Comparison of ENCODE assay signal across 1 cellular context in genomic region chr3:186700267-186700666, GRCh38.
A peak's percentile ranks its signal among the peaks of the same experiment; 100 is the strongest.
TF ChIP-seq lines count a peak whose summit lies in the region.

No MANE protein-coding gene starts in this region.

TF ChIP-seq in K562, 482 proteins besides CTCF, POLR2A, EP300 and RAD21 (continued from another document and continues in another):
- no peak for TF ChIP-seq SAFB (IDR thresholded peaks at IDR 0.05; ENCODE audit: borderline replicate concordance, low read depth, low read length)
- no peak for TF ChIP-seq PYGO2 (tag; IDR thresholded peaks at IDR 0.05)
- no peak for TF ChIP-seq ZNF583 (CRISPR knock-in tag; IDR thresholded peaks at IDR 0.05)
- TF ChIP-seq MAFG (tag; conservative IDR thresholded peaks at IDR 0.05): peak; percentile 100
- no peak for TF ChIP-seq ELF1 (tag; IDR thresholded peaks at IDR 0.05)
- no peak for TF ChIP-seq MBD1 (CRISPR knock-in tag; IDR thresholded peaks at IDR 0.05)
- no peak; the same call in none of the 2 replicates for TF ChIP-seq TRIM28 (IDR thresholded peaks at IDR 0.05)
- no peak for TF ChIP-seq ZNF830 (CRISPR knock-in tag; IDR thresholded peaks at IDR 0.05)
- no peak for TF ChIP-seq ZNF740 (CRISPR knock-in tag; IDR thresholded peaks at IDR 0.05)
- TF ChIP-seq ZNF740 (tag; IDR thresholded peaks at IDR 0.05): no peak
- no peak for TF ChIP-seq DDX20 (tag; IDR thresholded peaks at IDR 0.05; ENCODE audit: low read depth)
- no peak for TF ChIP-seq SREBF2 (CRISPR knock-in tag; IDR thresholded peaks at IDR 0.05)
- no peak for TF ChIP-seq POLR2G (IDR thresholded peaks at IDR 0.05; ENCODE audit: low read depth, low read length)
- no peak for TF ChIP-seq NFYB (IDR thresholded peaks at IDR 0.05; ENCODE audit: extremely low read depth, insufficient read length)
- no peak for TF ChIP-seq TSHZ1 (CRISPR knock-in tag; IDR thresholded peaks at IDR 0.05)
- peak; percentile 43; the same call in 1 of the 2 replicates for TF ChIP-seq L3MBTL2 (IDR thresholded peaks at IDR 0.05)
- TF ChIP-seq MTA1 (IDR thresholded peaks at IDR 0.05; ENCODE audit: borderline replicate concordance): 0 out of 2 replicates have a peak, but pooled peaks have one; percentile 54
- TF ChIP-seq HNRNPUL1 (IDR thresholded peaks at IDR 0.05; ENCODE audit: low read length): no peak
- no peak for TF ChIP-seq ZFP36 (IDR thresholded peaks at IDR 0.05; ENCODE audit: low read depth, low read length, partially characterized antibody)
- no peak for TF ChIP-seq CBX8 (IDR thresholded peaks at IDR 0.05; ENCODE audit: borderline replicate concordance, extremely low read depth, low read depth, low read length, poor library complexity, severe bottlenecking)
- TF ChIP-seq ZNF253 (CRISPR knock-in tag; conservative IDR thresholded peaks at IDR 0.05): no peak
- no peak for TF ChIP-seq ZNF395 (CRISPR knock-in tag; IDR thresholded peaks at IDR 0.05)
- no peak for TF ChIP-seq ZNF347 (CRISPR knock-in tag; IDR thresholded peaks at IDR 0.05; ENCODE audit: low read depth)
- no peak for TF ChIP-seq FOXJ3 (CRISPR knock-in tag; IDR thresholded peaks at IDR 0.05)
- no peak for TF ChIP-seq ZNF224 (CRISPR knock-in tag; IDR thresholded peaks at IDR 0.05)
- no peak for TF ChIP-seq THAP12 (CRISPR knock-in tag; IDR thresholded peaks at IDR 0.05)
- no peak for TF ChIP-seq RERE (CRISPR knock-in tag; IDR thresholded peaks at IDR 0.05; ENCODE audit: borderline replicate concordance)
- TF ChIP-seq SMARCC2 (IDR thresholded peaks at IDR 0.05; ENCODE audit: low read depth): peak; percentile 89
- TF ChIP-seq ZNF444 (CRISPR knock-in tag; IDR thresholded peaks at IDR 0.05): no peak
- no peak for TF ChIP-seq AFF4 (CRISPR knock-in tag; IDR thresholded peaks at IDR 0.05)
- peak; percentile 55; the same call in 1 of the 2 replicates for TF ChIP-seq EHMT2 (IDR thresholded peaks at IDR 0.05)
- no peak for TF ChIP-seq TCF7 (IDR thresholded peaks at IDR 0.05; ENCODE audit: borderline replicate concordance)
- TF ChIP-seq BRCA1 (IDR thresholded peaks at IDR 0.05): no peak
- TF ChIP-seq BRCA1 (CRISPR knock-in tag; IDR thresholded peaks at IDR 0.05): no peak
- no peak for TF ChIP-seq ZBTB1 (CRISPR knock-in tag; IDR thresholded peaks at IDR 0.05; ENCODE audit: borderline replicate concordance, low read depth)
- no peak for TF ChIP-seq ZNF717 (CRISPR knock-in tag; IDR thresholded peaks at IDR 0.05)
- TF ChIP-seq SMC3 (conservative IDR thresholded peaks at IDR 0.05; ENCODE audit: insufficient read depth, low read depth, low read length): no peak
- no peak for TF ChIP-seq E2F1 (CRISPR knock-in tag; IDR thresholded peaks at IDR 0.05)
- no peak for TF ChIP-seq PHTF2 (CRISPR knock-in tag; IDR thresholded peaks at IDR 0.05)
- TF ChIP-seq ZNF165 (CRISPR knock-in tag; IDR thresholded peaks at IDR 0.05; ENCODE audit: borderline replicate concordance): no peak
- TF ChIP-seq ELF4 (CRISPR knock-in tag; IDR thresholded peaks at IDR 0.05): no peak
- TF ChIP-seq GABPB1 (CRISPR knock-in tag; IDR thresholded peaks at IDR 0.05): no peak
- peak; percentile 20; the same call in 1 of the 2 replicates for TF ChIP-seq TEAD2 (tag; IDR thresholded peaks at IDR 0.05)
- TF ChIP-seq POLR2AphosphoS5 (IDR thresholded peaks at IDR 0.05; ENCODE audit: control insufficient read depth, insufficient read depth, low read depth, low read length): peak; percentile 71
- peak; percentile 85; the same call in 1 of the 2 replicates for TF ChIP-seq LEF1 (IDR thresholded peaks at IDR 0.05)
- no peak for TF ChIP-seq ZNF75A (CRISPR knock-in tag; IDR thresholded peaks at IDR 0.05)
- no peak for TF ChIP-seq SPI1 (IDR thresholded peaks at IDR 0.05; ENCODE audit: borderline replicate concordance, low read depth, low read length)
- no peak for TF ChIP-seq BDP1 (IDR thresholded peaks at IDR 0.05; ENCODE audit: insufficient read depth, insufficient read length)
- TF ChIP-seq ZKSCAN1 (IDR thresholded peaks at IDR 0.05; ENCODE audit: low read depth, low read length): no peak
